ENCODE assay signal across 17 cellular contexts in genomic region chrX:148422531-148422930, GRCh38.
"Had no signal": no experiment of that assay in that cellular context is flagged by ENCODE, and none has a peak within 500 bp of the region (broad histone marks: within the 10 kb centered on the region; RNA-seq: fewer than 3 reads in every experiment).

No MANE protein-coding gene starts in this region.

- H3K4me1 ChIP-seq: body of pancreas, gastrocnemius medialis, heart left ventricle, sigmoid colon, thyroid gland had no signal

- ATAC-seq: body of pancreas; gastrocnemius medialis; heart left ventricle; stimulated activated effector memory CD8-positive, alpha-beta T cell treated with anti-CD3 and anti-CD28 coated beads, Interleukin-12 subunit alpha, Interleukin-12 subunit beta, amount 100 ng/mL, for 72 hours had no signal

- H3K27ac Mint-ChIP-seq: naive B cell; stimulated activated effector memory CD8-positive, alpha-beta T cell treated with anti-CD3 and anti-CD28 coated beads, Interleukin-12 subunit alpha, Interleukin-12 subunit beta, amount 100 ng/mL, for 72 hours; T-helper 2 cell treated with Interferon-gamma antibody and Interleukin-4, amounts not matched to agents 5 μg/mL and 100 μg/mL, for 36 hours had no signal

- H3K36me3 ChIP-seq: gastrocnemius medialis, heart left ventricle, ovary, sigmoid colon, thyroid gland had no signal

- H3K4me3 ChIP-seq: body of pancreas, gastrocnemius medialis, heart left ventricle, lung, ovary, sigmoid colon, thyroid gland had no signal

- H3K27me3 ChIP-seq: body of pancreas, gastrocnemius medialis, heart left ventricle, ovary, sigmoid colon, thyroid gland had no signal

- H3K4me3 Mint-ChIP-seq: stimulated activated effector memory CD8-positive, alpha-beta T cell treated with anti-CD3 and anti-CD28 coated beads, Interleukin-12 subunit alpha, Interleukin-12 subunit beta, amount 100 ng/mL, for 72 hours; T-helper 2 cell treated with Interferon-gamma antibody and Interleukin-4, amounts not matched to agents 5 μg/mL and 100 μg/mL, for 36 hours had no signal

- H3K27ac ChIP-seq: body of pancreas, gastrocnemius medialis, heart left ventricle, ovary, sigmoid colon, thyroid gland had no signal

- H3K9me3 ChIP-seq: body of pancreas, gastrocnemius medialis, heart left ventricle, ovary, sigmoid colon, thyroid gland had no signal

- H3K36me3 Mint-ChIP-seq: naive B cell; stimulated activated effector memory CD8-positive, alpha-beta T cell treated with anti-CD3 and anti-CD28 coated beads, Interleukin-12 subunit alpha, Interleukin-12 subunit beta, amount 100 ng/mL, for 72 hours had no signal

- DNase-seq: activated CD4-positive, alpha-beta T cell treated with anti-CD3 and anti-CD28 coated beads, Interleukin-2, amount 50 U/mL, for 1 hour; activated CD4-positive, CD25-positive, alpha-beta regulatory T cell; activated CD8-positive, alpha-beta memory T cell treated with anti-CD3 and anti-CD28 coated beads for 24 hours; activated gamma-delta T cell treated with Interleukin-2 at 50 U/mL for 16 hours; body of pancreas; cortex of kidney; effector CD4-positive, alpha-beta T cell; gastrocnemius medialis; heart left ventricle; midbrain; naive B cell; ovary; sigmoid colon; thyroid gland had no signal
